In genomic region chr10:5775705-5776104, GRCh38 we compare ENCODE assay signal across 8 cellular contexts. TPM values are rescaled to one million over a fixed set of nuclear protein-coding genes. Genes with fewer than 3 reads are reported as not detected.
A peak's percentile ranks its signal among the peaks of the same experiment; 100 is the strongest.
DNase-seq lines count a peak whose midpoint lies in the region; ATAC-seq and TF ChIP-seq lines count a peak whose summit lies in the region.

No MANE protein-coding gene starts in this region.

- peak overlapping the region; percentile 57 for H3K14ac ChIP-seq in neuronal stem cell (ENCODE audit: low read length)

- H2BK12ac ChIP-seq in neuronal stem cell (ENCODE audit: low read length), result no peak overlapping the region

- H2AK5ac ChIP-seq in neuronal stem cell (ENCODE audit: low read depth, low read length), result no peak overlapping the region

- H3K4me3 Mint-ChIP-seq in activated B cell treated with CpG ODN at 0.5 μM for 24 hours, result peak overlapping the region; percentile 48
- H3K4me3 Mint-ChIP-seq in activated naive CD8-positive, alpha-beta T cell treated with anti-CD3 and anti-CD28 coated beads, Interleukin-2, amount 50 U/mL, for 24 hours, result peak overlapping the region; percentile 12
- H3K4me3 Mint-ChIP-seq in stimulated activated naive CD8-positive, alpha-beta T cell treated with anti-CD3 and anti-CD28 coated beads, Interleukin-15, Interleukin-2, amounts not matched to agents 100 ng/mL and 50 ng/mL, for 24 hours, result peak overlapping the region; percentile 30

- CTCF ChIA-PET in activated B cell treated with CpG ODN at 0.5 μM for 24 hours (lab: Charles Lee), result no interaction called here

- peaks cover 50% of the 10 kb centered on the region for H3K4me1 Mint-ChIP-seq in activated B cell treated with CpG ODN at 0.5 μM for 24 hours
- peaks cover 55% of the 10 kb centered on the region for H3K4me1 Mint-ChIP-seq in activated naive CD8-positive, alpha-beta T cell treated with anti-CD3 and anti-CD28 coated beads, Interleukin-2, amount 50 U/mL, for 24 hours
- H3K4me1 Mint-ChIP-seq in stimulated activated naive CD8-positive, alpha-beta T cell treated with anti-CD3 and anti-CD28 coated beads, Interleukin-15, Interleukin-2, amounts not matched to agents 100 ng/mL and 50 ng/mL, for 24 hours (ENCODE audit: low read depth), result peaks cover 52% of the 10 kb centered on the region

- no peak overlapping the region for H2BK120ac ChIP-seq in neuronal stem cell (ENCODE audit: low read depth, low read length)

- no peak overlapping the region for H3K18ac ChIP-seq in neuronal stem cell (ENCODE audit: low read length)

- H3K9me3 ChIP-seq in neuronal stem cell (replicated peaks in 1 of 2; ENCODE audit: control insufficient read depth in 2 of 2, insufficient read depth in 1 of 2, low read depth in 1 of 2, low read length in 2 of 2), result peaks cover 0 to 11% of the 10 kb centered on the region in 2 donors

- no peak overlapping the region for H3K27ac ChIP-seq in neuronal stem cell (replicated peaks; ENCODE audit: low read length)

- ATAC-seq in activated B cell treated with CpG ODN at 0.5 μM for 24 hours (ENCODE audit: low read depth) (peak; percentile 90), GM18502 (IDR thresholded peaks at IDR 0.05; ENCODE audit: poor library complexity, unreplicated experiment) (no peak), GM21786 (IDR thresholded peaks at IDR 0.05; ENCODE audit: unreplicated experiment) (no peak)
- peak; percentile 94 for ATAC-seq in activated naive CD8-positive, alpha-beta T cell treated with anti-CD3 and anti-CD28 coated beads, Interleukin-2, amount 50 U/mL, for 24 hours

- DNase-seq in activated B cell treated with CpG ODN at 0.5 μM for 24 hours, result peak; percentile 31
- DNase-seq in activated naive CD8-positive, alpha-beta T cell treated with anti-CD3 and anti-CD28 coated beads, Interleukin-2, amount 50 U/mL, for 24 hours, result peak; percentile 63
- no peak for DNase-seq in neuronal stem cell (ENCODE audit: low spot score)
- no peak for DNase-seq in HuH-7 (ENCODE audit: low spot score)
- no peak for DNase-seq in DMS79 treated with DMSO at 0.1 percent for 48 hours (lab: John Stamatoyannopoulos, UW)

- intact Hi-C loops in activated B cell treated with CpG ODN at 0.5 μM for 24 hours (cut with micrococcal nuclease), result no loop called here

- H3K27me3 Mint-ChIP-seq in activated B cell treated with CpG ODN at 0.5 μM for 24 hours, result no peaks in the 10 kb centered on the region
- no peaks in the 10 kb centered on the region for H3K27me3 Mint-ChIP-seq in activated naive CD8-positive, alpha-beta T cell treated with anti-CD3 and anti-CD28 coated beads, Interleukin-2, amount 50 U/mL, for 24 hours
- H3K27me3 Mint-ChIP-seq in stimulated activated naive CD8-positive, alpha-beta T cell treated with anti-CD3 and anti-CD28 coated beads, Interleukin-15, Interleukin-2, amounts not matched to agents 100 ng/mL and 50 ng/mL, for 24 hours, result no peaks in the 10 kb centered on the region

- no peak overlapping the region for H4K8ac ChIP-seq in neuronal stem cell (ENCODE audit: low read depth, low read length)

- H3K9ac ChIP-seq in neuronal stem cell (ENCODE audit: low read depth, low read length, poor library complexity), result peak overlapping the region; percentile 22

- H3K4me2 ChIP-seq in neuronal stem cell (ENCODE audit: insufficient read depth, low read length, poor library complexity, severe bottlenecking), result no peak overlapping the region

- H2BK15ac ChIP-seq in neuronal stem cell (ENCODE audit: low read length), result no peak overlapping the region

- H3K36me3 Mint-ChIP-seq in activated B cell treated with CpG ODN at 0.5 μM for 24 hours (ENCODE audit: low read depth), result peaks cover 88% of the 10 kb centered on the region
- H3K36me3 Mint-ChIP-seq in activated naive CD8-positive, alpha-beta T cell treated with anti-CD3 and anti-CD28 coated beads, Interleukin-2, amount 50 U/mL, for 24 hours (ENCODE audit: low read depth), result peaks cover 75% of the 10 kb centered on the region
- H3K36me3 Mint-ChIP-seq in stimulated activated naive CD8-positive, alpha-beta T cell treated with anti-CD3 and anti-CD28 coated beads, Interleukin-15, Interleukin-2, amounts not matched to agents 100 ng/mL and 50 ng/mL, for 24 hours (ENCODE audit: low read depth), result peaks cover 84% of the 10 kb centered on the region

- no peaks in the 10 kb centered on the region for H3K4me1 ChIP-seq in neuronal stem cell (ENCODE audit: control insufficient read depth in 2 of 2, insufficient read depth in 1 of 2, low read depth in 1 of 2, low read length in 2 of 2)

- H3K27me3 ChIP-seq in neuronal stem cell (ENCODE audit: control insufficient read depth in 3 of 3, insufficient read depth in 3 of 3, low read depth in 1 of 3, low read length in 3 of 3), result no peaks in the 10 kb centered on the region

- TF ChIP-seq CTCF in activated B cell treated with CpG ODN at 0.5 μM for 24 hours (IDR thresholded peaks at IDR 0.05), result no peak

- POLR2A ChIA-PET in activated B cell treated with CpG ODN at 0.5 μM for 24 hours (lab: Charles Lee), result interaction anchor here (0.7 to 1.3 kb wide), 3 partner anchors 30 to 114 kb away, joined by 3 to 5 read pairs (median 3); partner anchors contain the start of genes ANKRD16, FBH1 and GDI2

- WGBS in neuronal stem cell (ENCODE audit: extremely low coverage in 2 of 2, insufficient read length in 2 of 2, insufficient replicate concordance in 1 of 2), 2 donors, result no CpG with 5 or more reads among the region's 16 CpGs

- H3K4me3 ChIP-seq in neuronal stem cell (ENCODE audit: low read length in 2 of 2), result no peak overlapping the region

- peaks cover 8% of the 10 kb centered on the region for H3K79me1 ChIP-seq in neuronal stem cell (ENCODE audit: low read depth, low read length)

- H4K91ac ChIP-seq in neuronal stem cell (ENCODE audit: low read depth, low read length, poor library complexity), result no peak overlapping the region

- H2AFZ ChIP-seq in neuronal stem cell (ENCODE audit: low read length), result no peak overlapping the region

- H3K23ac ChIP-seq in neuronal stem cell (ENCODE audit: low read depth, low read length, poor library complexity), result peak overlapping the region; percentile 76

- H2BK5ac ChIP-seq in neuronal stem cell (ENCODE audit: low read length), result no peak overlapping the region

- H3K36me3 ChIP-seq in neuronal stem cell (replicated peaks in 1 of 2; ENCODE audit: control insufficient read depth in 2 of 2, insufficient read depth in 2 of 2, low read length in 2 of 2), result peaks cover 11 to 98% of the 10 kb centered on the region in 2 donors

- H3K27ac Mint-ChIP-seq in activated B cell treated with CpG ODN at 0.5 μM for 24 hours, result peak overlapping the region; percentile 85
- peak overlapping the region; percentile 64 for H3K27ac Mint-ChIP-seq in activated naive CD8-positive, alpha-beta T cell treated with anti-CD3 and anti-CD28 coated beads, Interleukin-2, amount 50 U/mL, for 24 hours
- H3K27ac Mint-ChIP-seq in stimulated activated naive CD8-positive, alpha-beta T cell treated with anti-CD3 and anti-CD28 coated beads, Interleukin-15, Interleukin-2, amounts not matched to agents 100 ng/mL and 50 ng/mL, for 24 hours, result peak overlapping the region; percentile 79

- no peaks in the 10 kb centered on the region for H3K9me3 Mint-ChIP-seq in activated B cell treated with CpG ODN at 0.5 μM for 24 hours
- no peaks in the 10 kb centered on the region for H3K9me3 Mint-ChIP-seq in activated naive CD8-positive, alpha-beta T cell treated with anti-CD3 and anti-CD28 coated beads, Interleukin-2, amount 50 U/mL, for 24 hours
- H3K9me3 Mint-ChIP-seq in stimulated activated naive CD8-positive, alpha-beta T cell treated with anti-CD3 and anti-CD28 coated beads, Interleukin-15, Interleukin-2, amounts not matched to agents 100 ng/mL and 50 ng/mL, for 24 hours, result no peaks in the 10 kb centered on the region

- no peak overlapping the region for H3K4ac ChIP-seq in neuronal stem cell (ENCODE audit: low read length)

RNA-seq across cellular contexts. Expression of gene GDI2, which starts 37.5 kb away (rescaled TPM):
- total RNA-seq in activated B cell treated with CpG ODN at 0.5 μM for 24 hours, result 289 and 301 TPM in 2 replicates
- 201 TPM for polyA plus RNA-seq in neuronal stem cell (2013, experiment 1 of 2)
- 206 TPM for polyA plus RNA-seq in neuronal stem cell (2013, experiment 2 of 2)

Comparison
In these comparisons a context has a peak if more than half of its experiments do, and no peak if none do; other contexts are left out.
1. ATAC-seq: peak in activated B cell treated with CpG ODN at 0.5 μM for 24 hours (single experiment) and activated naive CD8-positive, alpha-beta T cell treated with anti-CD3 and anti-CD28 coated beads, Interleukin-2, amount 50 U/mL, for 24 hours (single experiment); none in GM18502 (single experiment) and GM21786 (single experiment).
2. DNase-seq: peak in activated B cell treated with CpG ODN at 0.5 μM for 24 hours (single experiment) and activated naive CD8-positive, alpha-beta T cell treated with anti-CD3 and anti-CD28 coated beads, Interleukin-2, amount 50 U/mL, for 24 hours (single experiment); none in neuronal stem cell (single experiment), HuH-7 (single experiment) and DMS79 treated with DMSO at 0.1 percent for 48 hours (single experiment).
3. Peak in every context shown above with its lines, with median percentiles within 50 percentile points of each other: H3K27ac Mint-ChIP-seq and H3K4me3 Mint-ChIP-seq.